23 cellular contexts compared by ENCODE assay signal in genomic region chr12:113948151-113948914, GRCh38. TPM values are rescaled to one million over a fixed set of nuclear protein-coding genes. Genes with fewer than 3 reads are reported as not detected.
DNase-seq lines count a peak whose midpoint lies in the region; ATAC-seq, FAIRE-seq and TF ChIP-seq lines count a peak whose summit lies in the region.
"Had no signal": no experiment of that assay in that cellular context is flagged by ENCODE, and none has a peak within 500 bp of the region (broad histone marks: within the 10 kb centered on the region; RNA-seq: fewer than 3 reads in every experiment).

No MANE protein-coding gene starts in this region.

- no peak for TF ChIP-seq EP300 in HepG2 (IDR thresholded peaks at IDR 0.05; ENCODE audit: low read depth in 2 of 2, low read length in 2 of 2)
- TF ChIP-seq EP300 in HepG2 (CRISPR knock-in tag; IDR thresholded peaks at IDR 0.05; ENCODE audit: borderline replicate concordance) = no peak
- no peak for TF ChIP-seq EP300 in K562 (IDR thresholded peaks at IDR 0.05; ENCODE audit: low read length)

- no peak for TF ChIP-seq POLR2A in HepG2 (IDR thresholded peaks at IDR 0.05; ENCODE audit: insufficient read depth in 1 of 2, low read depth in 2 of 2, low read length in 2 of 2)
- no peak for TF ChIP-seq POLR2A in right lobe of liver (IDR thresholded peaks at IDR 0.05)
- no peak for TF ChIP-seq POLR2A in K562 (conservative IDR thresholded peaks at IDR 0.05)

- WGBS in HepG2 (ENCODE audit: low lambda C conversion rate) = 97% methylated on average over 11 of the region's 17 CpGs
- WGBS in right lobe of liver (ENCODE audit: insufficient coverage, low coverage, low lambda C conversion rate, missing lambda C conversion rate) = 87% methylated on average over 7 of the region's 17 CpGs
- 90% methylated on average over 17 of the region's 17 CpGs for WGBS in K562 (ENCODE audit: insufficient coverage, low coverage, missing lambda C conversion rate)

- H3K27ac ChIP-seq in HepG2 (ENCODE audit: extremely low read length, insufficient read depth, low read length) = no peak overlapping the region
- H3K27ac ChIP-seq in right lobe of liver = no peak overlapping the region
- H3K27ac ChIP-seq in SJSA1 = no peak overlapping the region
- H3K27ac ChIP-seq in K562 (ENCODE audit: extremely low read depth, low read depth, low read length) = no peak overlapping the region
- H3K27ac ChIP-seq: BLaER1 treated with 17β-estradiol and CSF1 and Interleukin-3, amounts not matched to agents 10 nM and 100 nM; C4-2B had no signal

- H3K4me1 ChIP-seq in HepG2 (ENCODE audit: insufficient read depth, low read length) = no peaks in the 10 kb centered on the region
- no peaks in the 10 kb centered on the region for H3K4me1 ChIP-seq in right lobe of liver
- no peaks in the 10 kb centered on the region for H3K4me1 ChIP-seq in SJSA1 (replicated peaks)
- no peaks in the 10 kb centered on the region for H3K4me1 ChIP-seq in K562 (replicated peaks in 1 of 2; ENCODE audit: control insufficient read depth in 2 of 2, insufficient read depth in 2 of 2, low read length in 2 of 2)

- CTCF ChIA-PET in HepG2 (lab: Yijun Ruan, JAX; ENCODE audit: low intra/inter-chr PET ratio, low total read pairs) = no interaction called here
- CTCF ChIA-PET in K562 (lab: Yijun Ruan, JAX; ENCODE audit: low intra/inter-chr PET ratio) = no interaction called here

- H3K79me2 ChIP-seq in HepG2 (ENCODE audit: insufficient read depth, low read length) (no peaks in the 10 kb centered on the region), K562 (ENCODE audit: control insufficient read depth, insufficient read depth, low read length) (no peaks in the 10 kb centered on the region)

- H3K4me3 ChIP-seq in HepG2 (replicated peaks in 1 of 3; ENCODE audit: insufficient read depth in 1 of 3, low read depth in 2 of 3, low read length in 3 of 3) = no peak overlapping the region
- no peak overlapping the region for H3K4me3 ChIP-seq in right lobe of liver
- no peak overlapping the region for H3K4me3 ChIP-seq in SJSA1
- H3K4me3 ChIP-seq in K562 = no peak overlapping the region
- H3K4me3 ChIP-seq: BLaER1 treated with 17β-estradiol and CSF1 and Interleukin-3, amounts not matched to agents 10 nM and 100 nM; GM12878 had no signal

- H4K20me1 ChIP-seq in HepG2 (ENCODE audit: insufficient read depth, low read length) (no peaks in the 10 kb centered on the region), K562 (replicated peaks; ENCODE audit: control insufficient read depth, insufficient read depth, low read length) (peaks cover 3% of the 10 kb centered on the region; the same call in 1 of the 2 replicates)

- TF ChIP-seq CTCF in HepG2 (CRISPR knock-in tag; IDR thresholded peaks at IDR 0.05) = no peak
- TF ChIP-seq CTCF in right lobe of liver (IDR thresholded peaks at IDR 0.05) = no peak
- TF ChIP-seq CTCF in K562 (IDR thresholded peaks at IDR 0.05 in 2 of 3, conservative IDR thresholded peaks at IDR 0.05 in 1 of 3; ENCODE audit: insufficient read depth in 2 of 3, low read depth in 1 of 3, low read length in 3 of 3) = no peak

- H2AFZ ChIP-seq in HepG2 (ENCODE audit: low read length) = no peak overlapping the region
- H2AFZ ChIP-seq in K562 (ENCODE audit: low read depth, low read length) = no peak overlapping the region

- H3K27me3 ChIP-seq in HepG2 (ENCODE audit: control insufficient read depth in 1 of 2, insufficient read depth in 2 of 2, low read length in 2 of 2) = no peaks in the 10 kb centered on the region
- no peaks in the 10 kb centered on the region for H3K27me3 ChIP-seq in right lobe of liver
- no peaks in the 10 kb centered on the region for H3K27me3 ChIP-seq in SJSA1 (replicated peaks)
- H3K27me3 ChIP-seq in K562 (ENCODE audit: control insufficient read depth in 2 of 2, insufficient read depth in 2 of 2, low read length in 2 of 2) = no peaks in the 10 kb centered on the region
- H3K27me3 ChIP-seq: BLaER1 treated with 17β-estradiol and CSF1 and Interleukin-3, amounts not matched to agents 10 nM and 100 nM had no signal

- BruUV-seq in HepG2 (replicated peaks; lab: Mats Ljungman, UMichigan) (no TSS peak), K562 (replicated peaks; lab: Mats Ljungman, UMichigan) (no TSS peak)

- no peak for DNase-seq in HepG2 (ENCODE audit: low spot score)
- no peak for DNase-seq in right lobe of liver
- peak; percentile 68 to 80 for DNase-seq in SJSA1 (ENCODE audit: low read depth in 1 of 2, low spot score in 2 of 2)
- DNase-seq in K562 (ENCODE audit: extremely low read depth in 1 of 4, low spot score in 3 of 4) = no peak
- no peak for DNase-seq in COR-L47 (lab: John Stamatoyannopoulos, UW)
- DNase-seq in NAMALWA (ENCODE audit: low spot score) = no peak
- DNase-seq: 8988T; AML-193; CD4-positive, alpha-beta T cell; CD8-positive, alpha-beta T cell; DMS 273 treated with DMSO at 0.1 percent for 48 hours; DMS153; DMS53; DMS79; DND-41; EL; GDM1 had no signal

- no peaks in the 10 kb centered on the region for H3K9me1 ChIP-seq in K562 (ENCODE audit: control insufficient read depth, insufficient read depth, low read length)

- H3K9ac ChIP-seq in HepG2 (ENCODE audit: insufficient read depth, low read depth, low read length) (no peak overlapping the region), K562 (ENCODE audit: insufficient read depth in 1 of 2, low read depth in 2 of 2, low read length in 2 of 2) (no peak overlapping the region)
- H3K9ac ChIP-seq: BLaER1 treated with 17β-estradiol and CSF1 and Interleukin-3, amounts not matched to agents 10 nM and 100 nM had no signal

- intact Hi-C loops in HepG2 (cut with micrococcal nuclease; ENCODE audit: unreplicated experiment) = no loop called here
- intact Hi-C loops in right lobe of liver (cut with DNase I) = no loop called here
- intact Hi-C loops in K562 (cut with micrococcal nuclease) = no loop called here

- in situ Hi-C loops in HepG2 (cut with HindIII; ENCODE audit: extremely low pct_ligation_motif_present, low pct_unique_long_range_greater_than_20kb) (no loop called here), K562 (cut with MboI) (no loop called here)

- POLR2A ChIA-PET in HepG2 (lab: Yijun Ruan, JAX) = no interaction called here
- POLR2A ChIA-PET in K562 (lab: Yijun Ruan, JAX) = interaction anchor here (1.1 kb wide), 1 partner anchor 10 kb away, joined by 3 read pairs; no protein-coding TSS in a partner anchor

- H3K4me2 ChIP-seq in HepG2 (ENCODE audit: low read depth, low read length) (no peak overlapping the region), K562 (ENCODE audit: insufficient read depth, low read length) (no peak overlapping the region)
- H3K4me2 ChIP-seq: BLaER1 treated with 17β-estradiol and CSF1 and Interleukin-3, amounts not matched to agents 10 nM and 100 nM had no signal

- no peak for FAIRE-seq in HepG2 (lab: Jason Lieb, UNC)
- FAIRE-seq in K562 (lab: Jason Lieb, UNC) = no peak
- FAIRE-seq: A204.1, GM12878, GM12892, GM18507 had no signal

- no peak for ATAC-seq in HepG2
- no peak for ATAC-seq in right lobe of liver
- ATAC-seq in K562 = no peak
- ATAC-seq: CD8-positive, alpha-beta T cell; GM12878 had no signal

- H3K36me3 ChIP-seq in HepG2 (replicated peaks in 1 of 2; ENCODE audit: control insufficient read depth in 1 of 2, insufficient read depth in 2 of 2, low read length in 2 of 2) = peaks cover 45 to 80% of the 10 kb centered on the region in 2 experiments
- peaks cover 0 to 59% (median 12%) of the 10 kb centered on the region in 4 donors for H3K36me3 ChIP-seq in right lobe of liver
- H3K36me3 ChIP-seq in SJSA1 = peaks cover 98% of the 10 kb centered on the region
- H3K36me3 ChIP-seq in K562 (ENCODE audit: control insufficient read depth, insufficient read depth, low read length) = peaks cover 91% of the 10 kb centered on the region

- no peak for TF ChIP-seq RAD21 in HepG2 (CRISPR knock-in tag; IDR thresholded peaks at IDR 0.05)
- TF ChIP-seq RAD21 in K562 (CRISPR knock-in tag; conservative IDR thresholded peaks at IDR 0.05 in 1 of 2, IDR thresholded peaks at IDR 0.05 in 1 of 2) = no peak

- no peaks in the 10 kb centered on the region for H3K9me3 ChIP-seq in HepG2 (ENCODE audit: low read length)
- no peaks in the 10 kb centered on the region for H3K9me3 ChIP-seq in right lobe of liver
- no peaks in the 10 kb centered on the region for H3K9me3 ChIP-seq in SJSA1 (replicated peaks)
- no peaks in the 10 kb centered on the region for H3K9me3 ChIP-seq in K562 (replicated peaks; ENCODE audit: control insufficient read depth, insufficient read depth, low read depth, low read length)
- H3K9me3 ChIP-seq: BLaER1 treated with 17β-estradiol and CSF1 and Interleukin-3, amounts not matched to agents 10 nM and 100 nM had no signal

RNA-seq across cellular contexts. Expression of gene RBM19, which starts 17.8 kb away (rescaled TPM):
- 26.5 and 32.2 TPM in 2 replicates for total RNA-seq in HepG2 (2016; rRNA removed; fragmentation: Illumina TruSeq; extraction: Trizol)
- total RNA-seq in HepG2 (2016; cell fraction: cytosol; rRNA removed; fragmentation: Illumina TruSeq; extraction: Trizol; ENCODE audit: low read depth) = 6.7 and 7.5 TPM in 2 replicates
- total RNA-seq in HepG2 (2016; cell fraction: insoluble cytoplasmic fraction; rRNA removed; fragmentation: Illumina TruSeq; extraction: Trizol) = 24.9 and 31.0 TPM in 2 replicates
- 8.3 and 8.9 TPM in 2 replicates for total RNA-seq in HepG2 (2016; cell fraction: membrane; rRNA removed; fragmentation: Illumina TruSeq; extraction: Trizol)
- total RNA-seq in HepG2 (2016; cell fraction: nucleus; rRNA removed; fragmentation: Illumina TruSeq; extraction: Trizol) = 34.8 and 41.6 TPM in 2 replicates
- polyA plus RNA-seq in HepG2 (2011; rRNA removed) = 19.3 and 22.1 TPM in 2 replicates
- 9.7 and 13.0 TPM in 2 replicates for polyA plus RNA-seq in HepG2 (2011; cell fraction: cytosol; rRNA removed)
- 84.7 and 92.9 TPM in 2 replicates for polyA plus RNA-seq in HepG2 (2011; cell fraction: nucleus; rRNA removed)
- polyA plus RNA-seq in HepG2 (2012) = 19.5 and 21.4 TPM in 2 replicates
- polyA plus RNA-seq in HepG2 (2016; cell fraction: cytosol; fragmentation: Illumina TruSeq; extraction: Trizol; ENCODE audit: low read depth) = 2.5 and 2.9 TPM in 2 replicates
- 23.1 and 25.3 TPM in 2 replicates for polyA plus RNA-seq in HepG2 (2016; cell fraction: insoluble cytoplasmic fraction; fragmentation: Illumina TruSeq; extraction: Trizol; ENCODE audit: low read depth)
- polyA plus RNA-seq in HepG2 (2016; cell fraction: membrane; fragmentation: Illumina TruSeq; extraction: Trizol; ENCODE audit: low read depth) = 4.5 and 5.7 TPM in 2 replicates
- 64.2 and 66.3 TPM in 2 replicates for polyA plus RNA-seq in HepG2 (2016; cell fraction: nucleus; fragmentation: Illumina TruSeq; extraction: Trizol; ENCODE audit: insufficient read depth, low read depth)
- 21.4 and 32.0 TPM in 2 replicates for polyA minus RNA-seq in HepG2 (2011; rRNA and poly(A)+ RNA removed; ENCODE audit: low replicate concordance)
- polyA minus RNA-seq in HepG2 (2011; cell fraction: cytosol; rRNA and poly(A)+ RNA removed) = 13.6 and 13.7 TPM in 2 replicates
- 58.7 and 59.3 TPM in 2 replicates for polyA minus RNA-seq in HepG2 (2011; cell fraction: nucleus; rRNA and poly(A)+ RNA removed)
- total RNA-seq in right lobe of liver = 10 to 100 TPM; 11.3 to 17.2 (median 14.2) TPM
- total RNA-seq in SJSA1 (2014; rRNA removed; shearing (Covaris generic)) = 271 and 433 TPM in 2 replicates
- total RNA-seq in K562 (2011; cell fraction: chromatin; rRNA removed; ENCODE audit: low replicate concordance) = 62.4 and 97.5 TPM in 2 replicates
- total RNA-seq in K562 (2011; cell fraction: nucleolus; rRNA removed) = 44.2 and 51.4 TPM in 2 replicates
- 50.4 and 55.4 TPM in 2 replicates for total RNA-seq in K562 (2011; cell fraction: nucleoplasm; rRNA removed)
- 50.4 and 51.0 TPM in 2 replicates for total RNA-seq in K562 (2014; rRNA removed)
- 30.9 and 34.5 TPM in 2 replicates for total RNA-seq in K562 (2014; rRNA removed; fragmentation: Illumina TruSeq; extraction: Trizol)
- 42.1 and 45.2 TPM in 2 replicates for total RNA-seq in K562 (2015; rRNA removed; fragmentation: Illumina TruSeq; extraction: Trizol)
- total RNA-seq in K562 (2021) = 51.5 and 58.4 TPM in 2 replicates
- polyA plus RNA-seq in K562 (2011; rRNA removed) = 22.4 and 22.6 TPM in 2 replicates
- 16.8 and 23.2 TPM in 2 replicates for polyA plus RNA-seq in K562 (2011; cell fraction: cytosol; rRNA removed)
- polyA plus RNA-seq in K562 (2011; cell fraction: nucleus; rRNA removed) = 63.1 and 103 TPM in 2 replicates
- 23.4 and 32.8 TPM in 2 replicates for polyA plus RNA-seq in K562 (2012)
- polyA plus RNA-seq in K562 (2014; fragmentation: Illumina TruSeq; extraction: Trizol) = 37.9 TPM in 2 replicates
- polyA plus RNA-seq in K562 (2014; fragmentation: Nextera tagmentation; extraction: Ambion mirVana) = 10 to 100 TPM; 16.0 to 19.5 TPM
- 49.7 and 53.4 TPM in 2 replicates for polyA plus RNA-seq in K562 (2014; rRNA removed)
- 26.9 and 34.1 TPM in 2 replicates for polyA minus RNA-seq in K562 (2011; rRNA and poly(A)+ RNA removed)
- polyA minus RNA-seq in K562 (2011; cell fraction: cytosol; rRNA and poly(A)+ RNA removed) = 21.8 and 27.6 TPM in 2 replicates
- polyA minus RNA-seq in K562 (2011; cell fraction: nucleus; rRNA and poly(A)+ RNA removed) = 41.9 and 53.0 TPM in 2 replicates

Comparison
In these comparisons a context has a peak if more than half of its experiments do, and no peak if none do; other contexts are left out.
1. DNase-seq: peak in SJSA1 (2 of 2); none in HepG2 (single experiment), right lobe of liver (0 of 3), K562 (0 of 4), COR-L47 (single experiment) and NAMALWA (single experiment).
2. Of the 241 proteins assayed by ChIP-seq in both HepG2 and K562: peak only in HepG2: none; only in K562: ADNP; in both: none; in neither: 239; mixed calls (peak in some experiments, not most) for 1.